In genomic region chr17:44309472-44309871, GRCh38 we compare ENCODE assay signal across 3 cellular contexts.
TF ChIP-seq lines count a peak whose summit lies in the region.

No MANE protein-coding gene starts in this region.

TF ChIP-seq in SK-N-SH, 30 proteins besides CTCF, POLR2A, EP300 and RAD21:
- TF ChIP-seq CHD2 (IDR thresholded peaks at IDR 0.05; ENCODE audit: low read length, partially characterized antibody) (no peak), JUND (IDR thresholded peaks at IDR 0.05) (no peak), USF1 (IDR thresholded peaks at IDR 0.05; ENCODE audit: borderline replicate concordance, low read depth) (no peak), SIN3A (IDR thresholded peaks at IDR 0.05; ENCODE audit: borderline replicate concordance, low read depth, low read length) (no peak), FOSL2 (IDR thresholded peaks at IDR 0.05; ENCODE audit: borderline replicate concordance, low read depth) (no peak), YY1 (IDR thresholded peaks at IDR 0.05; ENCODE audit: low read depth) (no peak), REST (IDR thresholded peaks at IDR 0.05; ENCODE audit: low read depth, low read length) (no peak), FOXJ3 (CRISPR knock-in tag; IDR thresholded peaks at IDR 0.05) (no peak), NRF1 (IDR thresholded peaks at IDR 0.05; ENCODE audit: low read depth, low read length) (no peak), PBX3 (IDR thresholded peaks at IDR 0.05) (no peak)
TF ChIP-seq in SK-N-SH: peak in this region for 0.

TF ChIP-seq in SK-N-SH treated with all-trans-retinoic acid at 6 μM for 48 hours, 23 proteins besides CTCF, POLR2A, EP300 and RAD21:
- TF ChIP-seq ZFP3 (CRISPR knock-in tag; IDR thresholded peaks at IDR 0.05): no peak
- TF ChIP-seq ISL1 (CRISPR knock-in tag; IDR thresholded peaks at IDR 0.05): no peak
- no peak for TF ChIP-seq TCF4 (CRISPR knock-in tag; IDR thresholded peaks at IDR 0.05; ENCODE audit: borderline replicate concordance)
TF ChIP-seq in SK-N-SH treated with all-trans-retinoic acid at 6 μM for 48 hours: peak in this region for 0.

TF ChIP-seq in H1, 55 proteins besides CTCF, POLR2A, EP300 and RAD21:
- TF ChIP-seq HDAC2 (IDR thresholded peaks at IDR 0.05; ENCODE audit: borderline replicate concordance in 1 of 2, low read depth in 2 of 2, low read length in 2 of 2) (no peak), SIN3A (conservative IDR thresholded peaks at IDR 0.05 in 1 of 2, IDR thresholded peaks at IDR 0.05 in 1 of 2; ENCODE audit: low read depth in 1 of 2, low read length in 2 of 2) (peak in 1 of 2 experiments; percentile 56; a peak in 1 of 4 replicates), TCF12 (IDR thresholded peaks at IDR 0.05; ENCODE audit: low read depth, low read length) (no peak), NRF1 (IDR thresholded peaks at IDR 0.05; ENCODE audit: low read depth, low read length) (no peak)
- TF ChIP-seq, protein P1, sequence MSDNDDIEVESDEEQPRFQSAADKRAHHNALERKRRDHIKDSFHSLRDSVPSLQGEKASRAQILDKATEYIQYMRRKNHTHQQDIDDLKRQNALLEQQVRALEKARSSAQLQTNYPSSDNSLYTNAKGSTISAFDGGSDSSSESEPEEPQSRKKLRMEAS (IDR thresholded peaks at IDR 0.05): 0 out of 2 replicates have a peak, but pooled peaks have one; percentile 27
TF ChIP-seq in H1: peak in this region for 2.
